In genomic region chr1:53561488-53562115, GRCh38 we compare ENCODE assay signal across 1 cellular context.
TF ChIP-seq lines count a peak whose summit lies in the region.

No MANE protein-coding gene starts in this region.

TF ChIP-seq in IMR-90, 13 proteins besides CTCF, POLR2A, EP300 and RAD21:
- no peak for TF ChIP-seq MXI1 (IDR thresholded peaks at IDR 0.05; ENCODE audit: borderline replicate concordance, low read depth, low read length)
- TF ChIP-seq MAFK (IDR thresholded peaks at IDR 0.05; ENCODE audit: low read depth, low read length) = no peak
- TF ChIP-seq, protein P1, sequence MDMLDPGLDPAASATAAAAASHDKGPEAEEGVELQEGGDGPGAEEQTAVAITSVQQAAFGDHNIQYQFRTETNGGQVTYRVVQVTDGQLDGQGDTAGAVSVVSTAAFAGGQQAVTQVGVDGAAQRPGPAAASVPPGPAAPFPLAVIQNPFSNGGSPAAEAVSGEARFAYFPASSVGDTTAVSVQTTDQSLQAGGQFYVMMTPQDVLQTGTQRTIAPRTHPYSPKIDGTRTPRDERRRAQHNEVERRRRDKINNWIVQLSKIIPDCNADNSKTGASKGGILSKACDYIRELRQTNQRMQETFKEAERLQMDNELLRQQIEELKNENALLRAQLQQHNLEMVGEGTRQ (IDR thresholded peaks at IDR 0.05; ENCODE audit: low read depth, low read length) = no peak
- no peak for TF ChIP-seq CEBPB (IDR thresholded peaks at IDR 0.05; ENCODE audit: low read depth, low read length)
- no peak for TF ChIP-seq SMC3 (IDR thresholded peaks at IDR 0.05; ENCODE audit: low read depth, low read length)
- no peak for TF ChIP-seq MAZ (IDR thresholded peaks at IDR 0.05; ENCODE audit: borderline replicate concordance, low read depth, low read length)
- no peak for TF ChIP-seq RFX5 (IDR thresholded peaks at IDR 0.05; ENCODE audit: low read depth, low read length)
- no peak for TF ChIP-seq CHD1 (IDR thresholded peaks at IDR 0.05; ENCODE audit: low read depth, low read length)
- no peak for TF ChIP-seq BHLHE40 (IDR thresholded peaks at IDR 0.05; ENCODE audit: low read depth, low read length)
- no peak for TF ChIP-seq RCOR1 (IDR thresholded peaks at IDR 0.05; ENCODE audit: insufficient replicate concordance, low read length)
- no peak for TF ChIP-seq NFE2L2 (IDR thresholded peaks at IDR 0.05; ENCODE audit: low read depth, low read length)
- no peak for TF ChIP-seq FOS (IDR thresholded peaks at IDR 0.05; ENCODE audit: low read depth, low read length)
- TF ChIP-seq ELK1 (IDR thresholded peaks at IDR 0.05; ENCODE audit: borderline replicate concordance, low read depth, low read length) = no peak
